9 cellular contexts compared by ENCODE assay signal in the genomic region with DNA sequence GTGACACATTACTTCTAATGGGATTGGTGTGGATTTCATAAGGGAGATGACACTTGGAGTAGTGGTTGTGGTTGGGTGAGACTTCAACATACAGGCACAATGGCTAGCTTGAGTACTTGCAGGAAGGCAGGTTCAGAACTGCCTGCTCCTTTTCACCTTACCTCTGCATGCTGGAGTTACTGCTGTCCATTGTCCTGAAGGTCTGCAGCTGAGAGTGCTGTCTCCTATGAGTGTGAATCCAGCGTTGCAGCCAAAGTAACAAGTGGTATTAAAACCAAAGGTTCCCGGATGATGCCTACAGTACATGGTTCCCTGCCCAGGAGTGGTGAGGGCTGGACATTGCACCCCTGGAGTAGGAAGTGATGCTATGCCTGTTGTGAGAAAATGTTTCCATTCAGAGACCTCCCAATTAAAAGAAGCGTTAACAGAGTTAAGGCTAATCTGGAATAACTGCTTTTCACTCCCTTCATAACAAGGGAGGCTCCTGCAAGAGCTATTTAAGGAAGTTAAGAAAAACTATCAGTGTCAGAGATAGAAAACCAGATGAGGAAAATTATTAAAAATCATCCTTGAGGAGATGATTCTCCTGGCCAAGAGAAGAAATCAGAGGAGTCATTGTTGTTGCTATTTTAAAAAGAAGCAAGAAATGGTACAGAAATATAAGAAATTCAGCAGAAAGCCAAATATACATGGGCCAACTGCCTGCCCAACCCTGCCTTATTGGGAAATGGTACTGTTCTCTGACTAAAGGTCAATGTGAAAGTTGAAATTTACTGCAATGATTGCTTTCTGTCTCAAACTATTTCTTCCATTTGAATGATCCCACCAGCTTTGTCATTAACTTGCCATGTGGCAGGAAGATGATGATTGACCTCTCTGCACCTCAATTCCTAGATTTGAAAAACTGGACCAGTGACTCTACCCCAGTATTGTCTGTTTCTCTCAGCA. TPM values are rescaled to one million over a fixed set of nuclear protein-coding genes. Genes with fewer than 3 reads are reported as not detected.
DNase-seq lines count a peak whose midpoint lies in the region; ATAC-seq and TF ChIP-seq lines count a peak whose summit lies in the region.
"Had no signal": no experiment of that assay in that cellular context is flagged by ENCODE, and none has a peak within 500 bp of the region (broad histone marks: within the 10 kb centered on the region; RNA-seq: fewer than 3 reads in every experiment).

No MANE protein-coding gene starts in this region.

- H4K20me1 ChIP-seq in HCT116 (ENCODE audit: insufficient read depth): no peaks in the 10 kb centered on the region

- no peak overlapping the region for H3K4me2 ChIP-seq in HCT116 (ENCODE audit: low read length)

- RAD21 ChIA-PET in HCT116 (lab: Charles Lee; ENCODE audit: low non-redundant PET in 1 of 2, low total read pairs in 2 of 2, uncharacterized antibody in 2 of 2, unreplicated experiment in 2 of 2): no interaction called here

- H2AFZ ChIP-seq in HCT116 (ENCODE audit: low read depth, low read length, poor library complexity, severe bottlenecking): no peak overlapping the region

- intact Hi-C loops in HCT116 (cut with micrococcal nuclease): no loop called here
- intact Hi-C loops in activated CD4-positive, alpha-beta memory T cell treated with anti-CD3 and anti-CD28 coated beads for 36 hours (cut with micrococcal nuclease): no loop called here

- H3K4me1 ChIP-seq in HCT116 (ENCODE audit: control insufficient read depth in 1 of 2, insufficient read depth in 2 of 2, low read length in 2 of 2): no peaks in the 10 kb centered on the region

- in situ Hi-C loops in Caki2 (cut with HindIII; ENCODE audit: low pct_unique_long_range_greater_than_20kb, low sequenced_read_pairs): no loop called here

- no peak overlapping the region for H3K4me3 Mint-ChIP-seq in activated CD4-positive, alpha-beta memory T cell treated with anti-CD3 and anti-CD28 coated beads for 36 hours

- H3K36me3 ChIP-seq in HCT116 (ENCODE audit: control insufficient read depth in 1 of 2, insufficient read depth in 2 of 2, low read length in 2 of 2): no peaks in the 10 kb centered on the region

- no peaks in the 10 kb centered on the region for H3K9me3 Mint-ChIP-seq in activated CD4-positive, alpha-beta memory T cell treated with anti-CD3 and anti-CD28 coated beads for 36 hours

- peaks cover 3% of the 10 kb centered on the region for H3K27me3 Mint-ChIP-seq in activated CD4-positive, alpha-beta memory T cell treated with anti-CD3 and anti-CD28 coated beads for 36 hours

- H3K9ac ChIP-seq in HCT116 (ENCODE audit: low read length): no peak overlapping the region

- no peak for TF ChIP-seq CTCF in HCT116 (IDR thresholded peaks at IDR 0.05 in 2 of 3, conservative IDR thresholded peaks at IDR 0.05 in 1 of 3; ENCODE audit: borderline replicate concordance in 1 of 3, insufficient read depth in 1 of 3, low read depth in 2 of 3, low read length in 2 of 3)

- no peak overlapping the region for H3K27ac ChIP-seq in HCT116 (ENCODE audit: low read depth, low read length)

- peaks cover 53% of the 10 kb centered on the region for H3K4me1 Mint-ChIP-seq in activated CD4-positive, alpha-beta memory T cell treated with anti-CD3 and anti-CD28 coated beads for 36 hours (ENCODE audit: low read depth)

- peaks cover 16% of the 10 kb centered on the region for H3K27me3 ChIP-seq in HCT116 (ENCODE audit: insufficient read depth, low read length)

- no peaks in the 10 kb centered on the region for H3K36me3 Mint-ChIP-seq in activated CD4-positive, alpha-beta memory T cell treated with anti-CD3 and anti-CD28 coated beads for 36 hours

- no peaks in the 10 kb centered on the region for H3K79me2 ChIP-seq in HCT116 (ENCODE audit: insufficient read depth, low read length)

- DNase-seq in Caki2 (ENCODE audit: low read depth) (peak; percentile 25), HCT116 (ENCODE audit: low read depth, low spot score) (no peak), iris pigment epithelial cell (ENCODE audit: low read depth) (peak; percentile 60), globus pallidus (ENCODE audit: low spot score) (no peak), UCSD-AML1 (lab: John Stamatoyannopoulos, UW; ENCODE audit: unreplicated experiment) (no peak)
- DNase-seq in activated CD4-positive, alpha-beta memory T cell treated with anti-CD3 and anti-CD28 coated beads for 36 hours: peak; percentile 54
- DNase-seq: central memory CD4-positive, alpha-beta T cell had no signal

- no TSS peak for BruUV-seq in HCT116 (replicated peaks; lab: Mats Ljungman, UMichigan)

- H3K4me3 ChIP-seq in HCT116 (replicated peaks in 1 of 2; ENCODE audit: low read depth in 1 of 2, low read length in 2 of 2): no peak overlapping the region

- H3K9me3 ChIP-seq in HCT116 (ENCODE audit: control insufficient read depth in 1 of 2, insufficient read depth in 1 of 2, low read depth in 1 of 2, low read length in 2 of 2): no peaks in the 10 kb centered on the region

- TF ChIP-seq RAD21 in HCT116 (IDR thresholded peaks at IDR 0.05; ENCODE audit: low read depth): no peak

- no peak for TF ChIP-seq POLR2A in HCT116 (IDR thresholded peaks at IDR 0.05; ENCODE audit: borderline replicate concordance, extremely low read depth, insufficient read depth, insufficient read length)

- no peaks in the 10 kb centered on the region for H3K9me2 ChIP-seq in HCT116 (ENCODE audit: insufficient read depth)

- POLR2A ChIA-PET in HCT116 (lab: Charles Lee): no interaction called here
- POLR2A ChIA-PET in activated CD4-positive, alpha-beta memory T cell treated with anti-CD3 and anti-CD28 coated beads for 36 hours (lab: Charles Lee): interaction anchor here (0.6 to 1.9 kb wide), 2 partner anchors 10 to 85 kb away, joined by 4 to 9 read pairs; a partner anchor contains a TSS

- CTCF ChIA-PET in HCT116 (lab: Charles Lee): no interaction called here
- CTCF ChIA-PET in activated CD4-positive, alpha-beta memory T cell treated with anti-CD3 and anti-CD28 coated beads for 36 hours (lab: Charles Lee): interaction anchor here (1.1 to 3.3 kb wide), 8 partner anchors 9 to 116 kb away, joined by 3 to 17 read pairs (median 5); a partner anchor contains a TSS

- H3K27ac Mint-ChIP-seq in activated CD4-positive, alpha-beta memory T cell treated with anti-CD3 and anti-CD28 coated beads for 36 hours: no peak overlapping the region

- no peak for ATAC-seq in HCT116
- no peak for ATAC-seq in GM18907 (IDR thresholded peaks at IDR 0.05; ENCODE audit: unreplicated experiment)
- ATAC-seq in HG03280 (IDR thresholded peaks at IDR 0.05; ENCODE audit: unreplicated experiment): no peak

TF ChIP-seq in HCT116, 20 proteins besides CTCF, POLR2A, EP300 and RAD21:
- TF ChIP-seq, protein P1, sequence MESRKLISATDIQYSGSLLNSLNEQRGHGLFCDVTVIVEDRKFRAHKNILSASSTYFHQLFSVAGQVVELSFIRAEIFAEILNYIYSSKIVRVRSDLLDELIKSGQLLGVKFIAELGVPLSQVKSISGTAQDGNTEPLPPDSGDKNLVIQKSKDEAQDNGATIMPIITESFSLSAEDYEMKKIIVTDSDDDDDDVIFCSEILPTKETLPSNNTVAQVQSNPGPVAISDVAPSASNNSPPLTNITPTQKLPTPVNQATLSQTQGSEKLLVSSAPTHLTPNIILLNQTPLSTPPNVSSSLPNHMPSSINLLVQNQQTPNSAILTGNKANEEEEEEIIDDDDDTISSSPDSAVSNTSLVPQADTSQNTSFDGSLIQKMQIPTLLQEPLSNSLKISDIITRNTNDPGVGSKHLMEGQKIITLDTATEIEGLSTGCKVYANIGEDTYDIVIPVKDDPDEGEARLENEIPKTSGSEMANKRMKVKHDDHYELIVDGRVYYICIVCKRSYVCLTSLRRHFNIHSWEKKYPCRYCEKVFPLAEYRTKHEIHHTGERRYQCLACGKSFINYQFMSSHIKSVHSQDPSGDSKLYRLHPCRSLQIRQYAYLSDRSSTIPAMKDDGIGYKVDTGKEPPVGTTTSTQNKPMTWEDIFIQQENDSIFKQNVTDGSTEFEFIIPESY (IDR thresholded peaks at IDR 0.05; ENCODE audit: extremely low read depth, insufficient replicate concordance, low read length): no peak
- TF ChIP-seq ELF1 (IDR thresholded peaks at IDR 0.05; ENCODE audit: borderline replicate concordance, low read depth) (no peak), YY1 (IDR thresholded peaks at IDR 0.05; ENCODE audit: extremely low read depth, insufficient replicate concordance, low read depth, low read length) (no peak), ZNF274 (IDR thresholded peaks at IDR 0.05; ENCODE audit: low read depth, low read length) (no peak), FOSL1 (IDR thresholded peaks at IDR 0.05; ENCODE audit: low read depth) (no peak)
- TF ChIP-seq, protein P2, sequence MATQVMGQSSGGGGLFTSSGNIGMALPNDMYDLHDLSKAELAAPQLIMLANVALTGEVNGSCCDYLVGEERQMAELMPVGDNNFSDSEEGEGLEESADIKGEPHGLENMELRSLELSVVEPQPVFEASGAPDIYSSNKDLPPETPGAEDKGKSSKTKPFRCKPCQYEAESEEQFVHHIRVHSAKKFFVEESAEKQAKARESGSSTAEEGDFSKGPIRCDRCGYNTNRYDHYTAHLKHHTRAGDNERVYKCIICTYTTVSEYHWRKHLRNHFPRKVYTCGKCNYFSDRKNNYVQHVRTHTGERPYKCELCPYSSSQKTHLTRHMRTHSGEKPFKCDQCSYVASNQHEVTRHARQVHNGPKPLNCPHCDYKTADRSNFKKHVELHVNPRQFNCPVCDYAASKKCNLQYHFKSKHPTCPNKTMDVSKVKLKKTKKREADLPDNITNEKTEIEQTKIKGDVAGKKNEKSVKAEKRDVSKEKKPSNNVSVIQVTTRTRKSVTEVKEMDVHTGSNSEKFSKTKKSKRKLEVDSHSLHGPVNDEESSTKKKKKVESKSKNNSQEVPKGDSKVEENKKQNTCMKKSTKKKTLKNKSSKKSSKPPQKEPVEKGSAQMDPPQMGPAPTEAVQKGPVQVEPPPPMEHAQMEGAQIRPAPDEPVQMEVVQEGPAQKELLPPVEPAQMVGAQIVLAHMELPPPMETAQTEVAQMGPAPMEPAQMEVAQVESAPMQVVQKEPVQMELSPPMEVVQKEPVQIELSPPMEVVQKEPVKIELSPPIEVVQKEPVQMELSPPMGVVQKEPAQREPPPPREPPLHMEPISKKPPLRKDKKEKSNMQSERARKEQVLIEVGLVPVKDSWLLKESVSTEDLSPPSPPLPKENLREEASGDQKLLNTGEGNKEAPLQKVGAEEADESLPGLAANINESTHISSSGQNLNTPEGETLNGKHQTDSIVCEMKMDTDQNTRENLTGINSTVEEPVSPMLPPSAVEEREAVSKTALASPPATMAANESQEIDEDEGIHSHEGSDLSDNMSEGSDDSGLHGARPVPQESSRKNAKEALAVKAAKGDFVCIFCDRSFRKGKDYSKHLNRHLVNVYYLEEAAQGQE (IDR thresholded peaks at IDR 0.05; ENCODE audit: low read depth): peak; percentile 79

RNA-seq across cellular contexts. Expression of a gene that starts 9.8 kb away (rescaled TPM):
- total RNA-seq in Caki2 (2014; rRNA removed; shearing (Covaris generic); ENCODE audit: low replicate concordance): not detected in 2 replicates
- total RNA-seq in HCT116 (2021; ENCODE audit: unreplicated experiment): 0.37 TPM
- 0.05 and 0.07 TPM in 2 replicates for polyA plus RNA-seq in HCT116 (2012)
- total RNA-seq in activated CD4-positive, alpha-beta memory T cell treated with anti-CD3 and anti-CD28 coated beads for 36 hours: 10 to 100 TPM; 50.8 to 51.1 TPM

RNA-seq across cellular contexts. Expression of a gene that starts 33.9 kb away (rescaled TPM):
- not detected in 2 replicates for total RNA-seq in Caki2 (2014; rRNA removed; shearing (Covaris generic); ENCODE audit: low replicate concordance)
- total RNA-seq in HCT116 (2021; ENCODE audit: unreplicated experiment): not detected
- polyA plus RNA-seq in HCT116 (2012): not detected in 2 replicates
- under 1 TPM; 0.70 to 0.97 TPM for total RNA-seq in activated CD4-positive, alpha-beta memory T cell treated with anti-CD3 and anti-CD28 coated beads for 36 hours

Comparison
In these comparisons a context has a peak if more than half of its experiments do, and no peak if none do; other contexts are left out.
1. DNase-seq: peak in Caki2 (single experiment), activated CD4-positive, alpha-beta memory T cell treated with anti-CD3 and anti-CD28 coated beads for 36 hours (single experiment) and iris pigment epithelial cell (single experiment); none in HCT116 (single experiment), globus pallidus (single experiment) and UCSD-AML1 (single experiment).
2. RNA of a gene that starts 9.8 kb away (total RNA-seq): 50.8 to 51.1 TPM in activated CD4-positive, alpha-beta memory T cell treated with anti-CD3 and anti-CD28 coated beads for 36 hours; 0.37 TPM in HCT116 (single experiment) and not detected in Caki2; every median in the first group is over 10 times any median in the second.